Comparison of ENCODE assay signal across 1 cellular context in the genomic region with DNA sequence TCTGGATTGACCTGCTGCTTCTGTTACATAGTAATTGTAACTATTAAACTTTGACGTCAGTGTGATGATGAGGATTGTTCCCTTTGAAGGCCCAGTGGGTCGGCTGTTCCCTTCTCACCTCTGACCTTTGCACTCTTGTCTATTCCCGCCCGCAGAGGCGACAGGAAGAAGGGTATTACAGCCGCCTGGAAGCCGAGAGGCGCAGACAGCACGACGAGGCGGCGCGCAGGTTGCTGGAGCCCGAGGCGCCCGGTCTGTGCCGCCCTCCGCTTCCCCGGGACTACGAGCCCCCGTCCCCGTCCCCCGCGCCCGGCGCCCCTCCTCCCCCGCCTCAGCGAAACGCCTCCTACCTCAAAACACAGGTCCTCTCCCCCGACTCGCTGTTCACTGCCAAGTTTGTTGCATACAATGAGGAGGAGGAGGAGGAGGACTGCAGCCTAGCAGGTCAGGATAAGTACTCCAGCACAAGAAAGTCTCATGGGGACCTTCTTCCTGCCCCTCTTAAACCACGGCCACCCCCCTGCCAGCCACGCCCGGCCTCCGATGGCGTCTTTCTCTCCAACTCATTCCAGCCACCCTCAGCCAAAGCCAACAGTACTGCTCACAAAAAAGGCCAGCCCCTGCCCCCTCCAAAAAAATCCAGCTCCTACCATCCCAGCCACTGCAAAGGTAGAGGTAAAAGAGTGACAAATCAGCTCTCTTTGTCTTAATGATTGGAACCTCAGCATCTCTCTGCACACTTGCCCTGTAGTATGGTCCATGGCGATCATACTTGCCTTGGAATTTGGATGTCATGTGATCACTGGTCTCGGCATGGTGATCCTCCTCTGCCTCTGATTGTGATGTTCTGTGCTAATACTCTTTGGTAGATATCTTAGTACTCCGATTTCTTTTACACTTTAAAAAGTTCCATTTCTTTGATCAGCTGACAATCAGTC.
A peak's percentile ranks its signal among the peaks of the same experiment; 100 is the strongest.
TF ChIP-seq lines count a peak whose summit lies in the region.

No MANE protein-coding gene starts in this region.

TF ChIP-seq in HepG2, 621 proteins besides CTCF, POLR2A, EP300 and RAD21 (continued from another document and continues in another):
- TF ChIP-seq, protein P1, sequence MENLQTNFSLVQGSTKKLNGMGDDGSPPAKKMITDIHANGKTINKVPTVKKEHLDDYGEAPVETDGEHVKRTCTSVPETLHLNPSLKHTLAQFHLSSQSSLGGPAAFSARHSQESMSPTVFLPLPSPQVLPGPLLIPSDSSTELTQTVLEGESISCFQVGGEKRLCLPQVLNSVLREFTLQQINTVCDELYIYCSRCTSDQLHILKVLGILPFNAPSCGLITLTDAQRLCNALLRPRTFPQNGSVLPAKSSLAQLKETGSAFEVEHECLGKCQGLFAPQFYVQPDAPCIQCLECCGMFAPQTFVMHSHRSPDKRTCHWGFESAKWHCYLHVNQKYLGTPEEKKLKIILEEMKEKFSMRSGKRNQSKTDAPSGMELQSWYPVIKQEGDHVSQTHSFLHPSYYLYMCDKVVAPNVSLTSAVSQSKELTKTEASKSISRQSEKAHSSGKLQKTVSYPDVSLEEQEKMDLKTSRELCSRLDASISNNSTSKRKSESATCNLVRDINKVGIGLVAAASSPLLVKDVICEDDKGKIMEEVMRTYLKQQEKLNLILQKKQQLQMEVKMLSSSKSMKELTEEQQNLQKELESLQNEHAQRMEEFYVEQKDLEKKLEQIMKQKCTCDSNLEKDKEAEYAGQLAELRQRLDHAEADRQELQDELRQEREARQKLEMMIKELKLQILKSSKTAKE (CRISPR knock-in tag; IDR thresholded peaks at IDR 0.05; ENCODE audit: borderline replicate concordance): no peak
- TF ChIP-seq PREB (CRISPR knock-in tag; IDR thresholded peaks at IDR 0.05) (no peak), RBM22 (optimal IDR thresholded peaks at IDR 0.05; ENCODE audit: low read length) (peak; percentile 42), NR2F2 (IDR thresholded peaks at IDR 0.05; ENCODE audit: borderline replicate concordance, low read depth) (0 out of 2 replicates have a peak, but pooled peaks have one; percentile 2), FOXO4 (CRISPR knock-in tag; conservative IDR thresholded peaks at IDR 0.05) (0 out of 2 replicates have a peak, but pooled peaks have one; percentile 85), AGO2 (optimal IDR thresholded peaks at IDR 0.05; ENCODE audit: low read depth, low read length) (peak; percentile 34), MXD4 (CRISPR knock-in tag; IDR thresholded peaks at IDR 0.05) (no peak), DZIP1 (CRISPR knock-in tag; IDR thresholded peaks at IDR 0.05) (no peak), IKZF4 (CRISPR knock-in tag; IDR thresholded peaks at IDR 0.05; ENCODE audit: borderline replicate concordance, low read depth, not compliant biosample characterization) (no peak), HIC2 (CRISPR knock-in tag; IDR thresholded peaks at IDR 0.05; ENCODE audit: low read depth) (no peak), MIER3 (CRISPR knock-in tag; IDR thresholded peaks at IDR 0.05; ENCODE audit: borderline replicate concordance) (no peak), HNF4G (IDR thresholded peaks at IDR 0.05; ENCODE audit: borderline replicate concordance, low read depth, low read length) (0 out of 2 replicates have a peak, but pooled peaks have one; percentile 6), HNF4G (CRISPR knock-in tag; IDR thresholded peaks at IDR 0.05; ENCODE audit: borderline replicate concordance, low read depth) (no peak), SIX1 (CRISPR knock-in tag; IDR thresholded peaks at IDR 0.05; ENCODE audit: borderline replicate concordance) (no peak), ZC3H13 (CRISPR knock-in tag; IDR thresholded peaks at IDR 0.05) (peak; percentile 35; the same call in 1 of the 2 replicates), NR3C1 (CRISPR knock-in tag; IDR thresholded peaks at IDR 0.05) (no peak), ZIK1 (CRISPR knock-in tag; IDR thresholded peaks at IDR 0.05; ENCODE audit: borderline replicate concordance, low read depth) (no peak), ZSCAN22 (CRISPR knock-in tag; IDR thresholded peaks at IDR 0.05) (no peak), NR2C2 (CRISPR knock-in tag; IDR thresholded peaks at IDR 0.05; ENCODE audit: borderline replicate concordance) (peak; percentile 55)
- TF ChIP-seq, protein P2, sequence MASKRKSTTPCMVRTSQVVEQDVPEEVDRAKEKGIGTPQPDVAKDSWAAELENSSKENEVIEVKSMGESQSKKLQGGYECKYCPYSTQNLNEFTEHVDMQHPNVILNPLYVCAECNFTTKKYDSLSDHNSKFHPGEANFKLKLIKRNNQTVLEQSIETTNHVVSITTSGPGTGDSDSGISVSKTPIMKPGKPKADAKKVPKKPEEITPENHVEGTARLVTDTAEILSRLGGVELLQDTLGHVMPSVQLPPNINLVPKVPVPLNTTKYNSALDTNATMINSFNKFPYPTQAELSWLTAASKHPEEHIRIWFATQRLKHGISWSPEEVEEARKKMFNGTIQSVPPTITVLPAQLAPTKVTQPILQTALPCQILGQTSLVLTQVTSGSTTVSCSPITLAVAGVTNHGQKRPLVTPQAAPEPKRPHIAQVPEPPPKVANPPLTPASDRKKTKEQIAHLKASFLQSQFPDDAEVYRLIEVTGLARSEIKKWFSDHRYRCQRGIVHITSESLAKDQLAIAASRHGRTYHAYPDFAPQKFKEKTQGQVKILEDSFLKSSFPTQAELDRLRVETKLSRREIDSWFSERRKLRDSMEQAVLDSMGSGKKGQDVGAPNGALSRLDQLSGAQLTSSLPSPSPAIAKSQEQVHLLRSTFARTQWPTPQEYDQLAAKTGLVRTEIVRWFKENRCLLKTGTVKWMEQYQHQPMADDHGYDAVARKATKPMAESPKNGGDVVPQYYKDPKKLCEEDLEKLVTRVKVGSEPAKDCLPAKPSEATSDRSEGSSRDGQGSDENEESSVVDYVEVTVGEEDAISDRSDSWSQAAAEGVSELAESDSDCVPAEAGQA (IDR thresholded peaks at IDR 0.05; ENCODE audit: low read depth): 0 out of 2 replicates have a peak, but pooled peaks have one; percentile 13
- TF ChIP-seq, protein P2 (CRISPR knock-in tag; IDR thresholded peaks at IDR 0.05; ENCODE audit: borderline replicate concordance): no peak
- TF ChIP-seq, protein P3, sequence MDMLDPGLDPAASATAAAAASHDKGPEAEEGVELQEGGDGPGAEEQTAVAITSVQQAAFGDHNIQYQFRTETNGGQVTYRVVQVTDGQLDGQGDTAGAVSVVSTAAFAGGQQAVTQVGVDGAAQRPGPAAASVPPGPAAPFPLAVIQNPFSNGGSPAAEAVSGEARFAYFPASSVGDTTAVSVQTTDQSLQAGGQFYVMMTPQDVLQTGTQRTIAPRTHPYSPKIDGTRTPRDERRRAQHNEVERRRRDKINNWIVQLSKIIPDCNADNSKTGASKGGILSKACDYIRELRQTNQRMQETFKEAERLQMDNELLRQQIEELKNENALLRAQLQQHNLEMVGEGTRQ (IDR thresholded peaks at IDR 0.05; ENCODE audit: low read depth, low read length): peak; percentile 17; the same call in 1 of the 2 replicates
- TF ChIP-seq, protein P3 (CRISPR knock-in tag; IDR thresholded peaks at IDR 0.05; ENCODE audit: borderline replicate concordance): no peak
- TF ChIP-seq, protein P4, sequence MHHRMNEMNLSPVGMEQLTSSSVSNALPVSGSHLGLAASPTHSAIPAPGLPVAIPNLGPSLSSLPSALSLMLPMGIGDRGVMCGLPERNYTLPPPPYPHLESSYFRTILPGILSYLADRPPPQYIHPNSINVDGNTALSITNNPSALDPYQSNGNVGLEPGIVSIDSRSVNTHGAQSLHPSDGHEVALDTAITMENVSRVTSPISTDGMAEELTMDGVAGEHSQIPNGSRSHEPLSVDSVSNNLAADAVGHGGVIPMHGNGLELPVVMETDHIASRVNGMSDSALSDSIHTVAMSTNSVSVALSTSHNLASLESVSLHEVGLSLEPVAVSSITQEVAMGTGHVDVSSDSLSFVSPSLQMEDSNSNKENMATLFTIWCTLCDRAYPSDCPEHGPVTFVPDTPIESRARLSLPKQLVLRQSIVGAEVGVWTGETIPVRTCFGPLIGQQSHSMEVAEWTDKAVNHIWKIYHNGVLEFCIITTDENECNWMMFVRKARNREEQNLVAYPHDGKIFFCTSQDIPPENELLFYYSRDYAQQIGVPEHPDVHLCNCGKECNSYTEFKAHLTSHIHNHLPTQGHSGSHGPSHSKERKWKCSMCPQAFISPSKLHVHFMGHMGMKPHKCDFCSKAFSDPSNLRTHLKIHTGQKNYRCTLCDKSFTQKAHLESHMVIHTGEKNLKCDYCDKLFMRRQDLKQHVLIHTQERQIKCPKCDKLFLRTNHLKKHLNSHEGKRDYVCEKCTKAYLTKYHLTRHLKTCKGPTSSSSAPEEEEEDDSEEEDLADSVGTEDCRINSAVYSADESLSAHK (CRISPR knock-in tag; IDR thresholded peaks at IDR 0.05; ENCODE audit: borderline replicate concordance): no peak
